14 cellular contexts compared by ENCODE assay signal in genomic region chr11:84137960-84138359, GRCh38.
DNase-seq lines count a peak whose midpoint lies in the region; ATAC-seq lines count a peak whose summit lies in the region.
"Had no signal": no experiment of that assay in that cellular context is flagged by ENCODE, and none has a peak within 500 bp of the region (broad histone marks: within the 10 kb centered on the region; RNA-seq: fewer than 3 reads in every experiment).

No MANE protein-coding gene starts in this region.

- peak overlapping the region; percentile 12 for H3K27ac ChIP-seq in angular gyrus (ENCODE audit: low read depth, low read length)
- peak overlapping the region; percentile 16 for H3K27ac ChIP-seq in layer of hippocampus (ENCODE audit: low read depth, low read length)
- H3K27ac ChIP-seq: BLaER1 treated with 17β-estradiol and CSF1 and Interleukin-3, amounts not matched to agents 10 nM and 100 nM had no signal

- no peak for DNase-seq in activated CD4-positive, alpha-beta T cell treated with anti-CD3 and anti-CD28 coated beads, Interleukin-2, amount 10 ng/mL, durations not matched to agents 24 days and 14 days
- DNase-seq in mesenteric fat pad (ENCODE audit: low spot score) (no peak), NCI-H1436 treated with DMSO at 0.1 percent for 48 hours (lab: John Stamatoyannopoulos, UW) (no peak)
- DNase-seq: Caco-2; CD4-positive, CD25-positive, alpha-beta regulatory T cell; HCEC 1CT; IMR-90 had no signal

- H3K9me3 Mint-ChIP-seq in activated CD4-positive, alpha-beta T cell treated with anti-CD3 and anti-CD28 coated beads, Interleukin-2, amount 10 ng/mL, durations not matched to agents 24 days and 14 days = no peaks in the 10 kb centered on the region
- H3K9me3 Mint-ChIP-seq: GM23338 had no signal

- intact Hi-C loops in activated CD4-positive, alpha-beta T cell treated with anti-CD3 and anti-CD28 coated beads, Interleukin-2, amount 10 ng/mL, durations not matched to agents 24 days and 14 days (cut with micrococcal nuclease) = no loop called here

- H3K36me3 Mint-ChIP-seq in activated CD4-positive, alpha-beta T cell treated with anti-CD3 and anti-CD28 coated beads, Interleukin-2, amount 10 ng/mL, durations not matched to agents 24 days and 14 days (ENCODE audit: low read depth) = no peaks in the 10 kb centered on the region
- H3K36me3 Mint-ChIP-seq: CD4-positive, CD25-positive, alpha-beta regulatory T cell had no signal

- no peaks in the 10 kb centered on the region for H3K27me3 Mint-ChIP-seq in activated CD4-positive, alpha-beta T cell treated with anti-CD3 and anti-CD28 coated beads, Interleukin-2, amount 10 ng/mL, durations not matched to agents 24 days and 14 days
- H3K27me3 Mint-ChIP-seq: B cell; CD4-positive, CD25-positive, alpha-beta regulatory T cell had no signal

- no peaks in the 10 kb centered on the region for H3K4me1 Mint-ChIP-seq in activated CD4-positive, alpha-beta T cell treated with anti-CD3 and anti-CD28 coated beads, Interleukin-2, amount 10 ng/mL, durations not matched to agents 24 days and 14 days
- H3K4me1 Mint-ChIP-seq: B cell; CD4-positive, CD25-positive, alpha-beta regulatory T cell had no signal

- peak; percentile 53 for ATAC-seq in HG02870 (IDR thresholded peaks at IDR 0.05; ENCODE audit: unreplicated experiment)
- ATAC-seq: GM23338, K562 had no signal

- H3K4me3 Mint-ChIP-seq in activated CD4-positive, alpha-beta T cell treated with anti-CD3 and anti-CD28 coated beads, Interleukin-2, amount 10 ng/mL, durations not matched to agents 24 days and 14 days = no peak overlapping the region
- H3K4me3 Mint-ChIP-seq: B cell; CD4-positive, CD25-positive, alpha-beta regulatory T cell; GM23338 had no signal

- no peaks in the 10 kb centered on the region for H3K27me3 ChIP-seq in layer of hippocampus (ENCODE audit: control insufficient read depth, insufficient read depth, low read length)
- H3K27me3 ChIP-seq: BLaER1 treated with 17β-estradiol and CSF1 and Interleukin-3, amounts not matched to agents 10 nM and 100 nM had no signal

- H3K27ac Mint-ChIP-seq in activated CD4-positive, alpha-beta T cell treated with anti-CD3 and anti-CD28 coated beads, Interleukin-2, amount 10 ng/mL, durations not matched to agents 24 days and 14 days = no peak overlapping the region
- H3K27ac Mint-ChIP-seq: B cell; CD4-positive, CD25-positive, alpha-beta regulatory T cell; GM23338 had no signal
